In the genomic region with DNA sequence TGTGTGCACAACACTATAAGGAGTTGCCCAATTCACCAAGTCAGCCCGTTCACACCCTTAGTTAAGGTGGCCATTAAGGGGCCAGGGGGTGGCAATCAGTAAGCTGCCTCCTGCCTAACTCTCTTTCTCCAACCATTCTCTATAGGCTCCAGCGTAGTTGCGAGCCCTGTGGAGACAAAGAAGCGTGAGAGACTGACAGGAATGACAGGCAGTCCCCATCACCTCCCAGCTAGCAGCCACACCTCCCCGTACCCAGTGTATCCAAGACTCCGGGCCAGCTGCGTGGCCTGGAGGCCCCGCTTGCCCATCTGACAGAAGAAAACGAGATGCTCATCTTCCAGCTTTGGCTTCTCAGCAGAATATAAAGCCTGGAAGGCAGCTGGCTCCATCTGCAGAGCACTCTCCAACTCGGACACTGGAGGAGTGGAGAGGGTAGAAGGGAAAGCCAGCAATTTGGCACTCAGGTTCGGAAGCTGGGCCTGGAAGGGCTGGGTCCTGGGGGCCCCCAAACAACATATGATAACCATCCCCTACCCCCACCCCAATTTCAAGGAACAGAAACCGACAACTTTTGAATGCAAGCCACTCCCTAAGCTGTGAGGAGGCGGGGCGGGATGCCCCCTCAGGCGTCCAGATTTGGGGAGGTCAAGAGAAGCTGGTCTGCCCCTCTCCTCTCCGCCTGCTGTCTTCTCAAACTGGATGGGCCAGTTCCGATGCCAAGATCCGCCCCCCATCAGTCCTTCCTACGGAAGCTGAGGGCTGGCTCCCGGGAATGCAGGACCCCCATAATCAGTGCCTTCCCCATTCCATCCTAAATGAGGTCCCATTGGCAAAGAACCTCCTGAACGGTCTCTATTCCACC, we compare ENCODE assay signal across 7 cellular contexts. TPM values are rescaled to one million over a fixed set of nuclear protein-coding genes. Genes with fewer than 3 reads are reported as not detected.
DNase-seq lines count a peak whose midpoint lies in the region; ATAC-seq and TF ChIP-seq lines count a peak whose summit lies in the region.

No MANE protein-coding gene starts in this region.

- H3K27ac ChIP-seq in stomach, result peak overlapping the region; percentile 30 to 86 (median 75)

- 37 to 51% (median 43%) methylated on average over 20 to 21 of the region's 21 CpGs for WGBS in stomach, 5 donors

- ATAC-seq in activated naive CD4-positive, alpha-beta T cell treated with anti-CD3 and anti-CD28 coated beads, Interleukin-2, amount 50 U/mL, for 72 hours, result no peak
- ATAC-seq in HG02973 (IDR thresholded peaks at IDR 0.05; ENCODE audit: unreplicated experiment) (no peak), HG02798 (IDR thresholded peaks at IDR 0.05; ENCODE audit: poor library complexity, unreplicated experiment) (no peak)

- no peaks in the 10 kb centered on the region for H3K27me3 ChIP-seq in stomach

- peaks cover 8 to 28% of the 10 kb centered on the region in 2 donors for H3K36me3 Mint-ChIP-seq in activated naive CD4-positive, alpha-beta T cell treated with anti-CD3 and anti-CD28 coated beads, Interleukin-2, amount 50 U/mL, for 72 hours
- H3K36me3 Mint-ChIP-seq in immature natural killer cell, result peaks cover 4 to 22% (median 15%) of the 10 kb centered on the region in 3 donors

- TF ChIP-seq EP300 in Ishikawa (IDR thresholded peaks at IDR 0.05; ENCODE audit: borderline replicate concordance) (no peak; the same call in 1 of the 2 replicates), stomach (IDR thresholded peaks at IDR 0.05) (no peak)

- peaks cover 3 to 6% (median 5%) of the 10 kb centered on the region in 3 donors for H3K27me3 Mint-ChIP-seq in immature natural killer cell (ENCODE audit: low read depth in 3 of 3)

- no peak for DNase-seq in activated naive CD4-positive, alpha-beta T cell treated with anti-CD3 and anti-CD28 coated beads, Interleukin-2, amount 50 U/mL, for 72 hours (ENCODE audit: low spot score in 2 of 2)
- DNase-seq in immature natural killer cell, result no peak
- DNase-seq in stomach, result no peak
- no peak for DNase-seq in CD1c-positive myeloid dendritic cell (ENCODE audit: extremely low spot score)

- H3K4me1 ChIP-seq in stomach, result peaks cover 6 to 35% (median 18%) of the 10 kb centered on the region in 4 donors

- H3K27ac Mint-ChIP-seq in activated naive CD4-positive, alpha-beta T cell treated with anti-CD3 and anti-CD28 coated beads, Interleukin-2, amount 50 U/mL, for 72 hours, result peak overlapping the region; percentile 60 to 90
- H3K27ac Mint-ChIP-seq in immature natural killer cell, result peak overlapping the region in 5 of 6 donors; percentile 76 to 95 (median 83)

- H3K4me3 Mint-ChIP-seq in immature natural killer cell, result peak overlapping the region; percentile 91 to 94 (median 92)

- H3K9me3 Mint-ChIP-seq in activated naive CD4-positive, alpha-beta T cell treated with anti-CD3 and anti-CD28 coated beads, Interleukin-2, amount 50 U/mL, for 72 hours, result no peaks in the 10 kb centered on the region
- no peaks in the 10 kb centered on the region for H3K9me3 Mint-ChIP-seq in immature natural killer cell

- H3K4me1 Mint-ChIP-seq in immature natural killer cell, result peaks cover 37 to 40% of the 10 kb centered on the region in 2 donors

- no peak for TF ChIP-seq RAD21 in Ishikawa (IDR thresholded peaks at IDR 0.05; ENCODE audit: low read depth)

- H3K9me3 ChIP-seq in stomach, result no peaks in the 10 kb centered on the region

- intact Hi-C loops in stomach (cut with DNase I; ENCODE audit: low total_unique reads), result no loop called here

- TF ChIP-seq CTCF in stomach (IDR thresholded peaks at IDR 0.05), result no peak

- peaks cover 37 to 39% (median 38%) of the 10 kb centered on the region in 4 donors for H3K36me3 ChIP-seq in stomach

- peak overlapping the region; percentile 60 to 71 (median 62) for H3K4me3 ChIP-seq in stomach

- TF ChIP-seq POLR2A in stomach (IDR thresholded peaks at IDR 0.05), result no peak

TF ChIP-seq in Ishikawa, 13 proteins besides CTCF, POLR2A, EP300 and RAD21:
- TF ChIP-seq FOXM1 (IDR thresholded peaks at IDR 0.05; ENCODE audit: borderline replicate concordance, low read depth) (no peak), ZBTB7A (IDR thresholded peaks at IDR 0.05; ENCODE audit: low read depth) (0 out of 2 replicates have a peak, but pooled peaks have one; percentile 6), TEAD4 (IDR thresholded peaks at IDR 0.05) (0 out of 2 replicates have a peak, but pooled peaks have one; percentile 22), TCF12 (IDR thresholded peaks at IDR 0.05; ENCODE audit: low read depth) (no peak), CREB1 (IDR thresholded peaks at IDR 0.05; ENCODE audit: low read depth) (no peak), USF1 (IDR thresholded peaks at IDR 0.05) (no peak), YY1 (IDR thresholded peaks at IDR 0.05; ENCODE audit: low read depth) (no peak; the same call in 1 of the 2 replicates), EGR1 (IDR thresholded peaks at IDR 0.05) (no peak), TAF1 (IDR thresholded peaks at IDR 0.05; ENCODE audit: low read depth) (no peak), MAX (IDR thresholded peaks at IDR 0.05) (no peak), NFIC (IDR thresholded peaks at IDR 0.05) (peak; percentile 90), CEBPB (IDR thresholded peaks at IDR 0.05) (no peak)
- TF ChIP-seq, protein P1, sequence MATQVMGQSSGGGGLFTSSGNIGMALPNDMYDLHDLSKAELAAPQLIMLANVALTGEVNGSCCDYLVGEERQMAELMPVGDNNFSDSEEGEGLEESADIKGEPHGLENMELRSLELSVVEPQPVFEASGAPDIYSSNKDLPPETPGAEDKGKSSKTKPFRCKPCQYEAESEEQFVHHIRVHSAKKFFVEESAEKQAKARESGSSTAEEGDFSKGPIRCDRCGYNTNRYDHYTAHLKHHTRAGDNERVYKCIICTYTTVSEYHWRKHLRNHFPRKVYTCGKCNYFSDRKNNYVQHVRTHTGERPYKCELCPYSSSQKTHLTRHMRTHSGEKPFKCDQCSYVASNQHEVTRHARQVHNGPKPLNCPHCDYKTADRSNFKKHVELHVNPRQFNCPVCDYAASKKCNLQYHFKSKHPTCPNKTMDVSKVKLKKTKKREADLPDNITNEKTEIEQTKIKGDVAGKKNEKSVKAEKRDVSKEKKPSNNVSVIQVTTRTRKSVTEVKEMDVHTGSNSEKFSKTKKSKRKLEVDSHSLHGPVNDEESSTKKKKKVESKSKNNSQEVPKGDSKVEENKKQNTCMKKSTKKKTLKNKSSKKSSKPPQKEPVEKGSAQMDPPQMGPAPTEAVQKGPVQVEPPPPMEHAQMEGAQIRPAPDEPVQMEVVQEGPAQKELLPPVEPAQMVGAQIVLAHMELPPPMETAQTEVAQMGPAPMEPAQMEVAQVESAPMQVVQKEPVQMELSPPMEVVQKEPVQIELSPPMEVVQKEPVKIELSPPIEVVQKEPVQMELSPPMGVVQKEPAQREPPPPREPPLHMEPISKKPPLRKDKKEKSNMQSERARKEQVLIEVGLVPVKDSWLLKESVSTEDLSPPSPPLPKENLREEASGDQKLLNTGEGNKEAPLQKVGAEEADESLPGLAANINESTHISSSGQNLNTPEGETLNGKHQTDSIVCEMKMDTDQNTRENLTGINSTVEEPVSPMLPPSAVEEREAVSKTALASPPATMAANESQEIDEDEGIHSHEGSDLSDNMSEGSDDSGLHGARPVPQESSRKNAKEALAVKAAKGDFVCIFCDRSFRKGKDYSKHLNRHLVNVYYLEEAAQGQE (IDR thresholded peaks at IDR 0.05; ENCODE audit: low read depth), result no peak

RNA-seq across cellular contexts. Expression of gene TSTD1, which starts 0.9 kb away (rescaled TPM):
- 10 to 100 TPM; 59.3 to 66.8 TPM for total RNA-seq in activated naive CD4-positive, alpha-beta T cell treated with anti-CD3 and anti-CD28 coated beads, Interleukin-2, amount 50 U/mL, for 72 hours
- polyA plus RNA-seq in immature natural killer cell, result 100 to 1,000 TPM; 229 to 385 (median 349) TPM
- 100 to 1,000 TPM in 1 of 5 donors, 10 to 100 TPM in 3, not detected in 1; 13.2 to 112 (median 42.7) TPM for total RNA-seq in stomach
- 100 to 1,000 TPM; 117 to 186 (median 158) TPM for polyA plus RNA-seq in stomach

RNA-seq across cellular contexts. Expression of gene USF1, which starts 7.9 kb away (rescaled TPM):
- 10 to 100 TPM; 50.8 to 90.6 TPM for total RNA-seq in activated naive CD4-positive, alpha-beta T cell treated with anti-CD3 and anti-CD28 coated beads, Interleukin-2, amount 50 U/mL, for 72 hours
- polyA plus RNA-seq in immature natural killer cell, result 10 to 100 TPM in 1 of 3 donors, 1 to 10 TPM in 1, not detected in 1; 7.9 to 12.2 TPM
- total RNA-seq in stomach, result 100 to 1,000 TPM in 1 of 5 donors, 10 to 100 TPM in 3, 1 to 10 TPM in 1; 7.2 to 566 (median 65.2) TPM
- 10 to 100 TPM; 48.0 to 73.1 (median 55.9) TPM for polyA plus RNA-seq in stomach

RNA-seq across cellular contexts. Expression of gene F11R, which starts 16.9 kb away (rescaled TPM):
- total RNA-seq in activated naive CD4-positive, alpha-beta T cell treated with anti-CD3 and anti-CD28 coated beads, Interleukin-2, amount 50 U/mL, for 72 hours, result 10 to 100 TPM; 26.0 to 63.6 TPM
- polyA plus RNA-seq in immature natural killer cell, result 10 to 100 TPM; 11.5 to 53.2 (median 27.7) TPM
- 100 to 1,000 TPM in 1 of 5 donors, 10 to 100 TPM in 3, 1 to 10 TPM in 1; 7.6 to 130 (median 20.9) TPM for total RNA-seq in stomach
- polyA plus RNA-seq in stomach, result 10 to 100 TPM; 13.4 to 41.5 (median 29.2) TPM

RNA-seq across cellular contexts. Expression of gene ARHGAP30, which starts 31.8 kb away (rescaled TPM):
- total RNA-seq in activated naive CD4-positive, alpha-beta T cell treated with anti-CD3 and anti-CD28 coated beads, Interleukin-2, amount 50 U/mL, for 72 hours, result 100 to 1,000 TPM; 116 to 180 TPM
- polyA plus RNA-seq in immature natural killer cell (100 to 1,000 TPM in 2 of 3 donors, 10 to 100 TPM in 1; 98.0 to 265 (median 103) TPM), stomach (1 to 10 TPM; 2.8 to 5.5 (median 4.6) TPM)
- total RNA-seq in stomach, result 10 to 100 TPM in 3 of 5 donors, 1 to 10 TPM in 2; 2.6 to 28.6 (median 12.9) TPM

RNA-seq across cellular contexts. Expression of gene NECTIN4, which starts 51.5 kb away (rescaled TPM):
- total RNA-seq in activated naive CD4-positive, alpha-beta T cell treated with anti-CD3 and anti-CD28 coated beads, Interleukin-2, amount 50 U/mL, for 72 hours, result under 1 TPM in 1 of 2 donors, not detected in 1; 0.16 TPM
- not detected for polyA plus RNA-seq in immature natural killer cell
- 10 to 100 TPM in 2 of 5 donors, 1 to 10 TPM in 3; 2.0 to 20.3 (median 7.0) TPM for total RNA-seq in stomach
- 10 to 100 TPM in 1 of 3 donors, 1 to 10 TPM in 2; 1.7 to 14.2 (median 2.6) TPM for polyA plus RNA-seq in stomach
